ENCODE assay signal across 8 cellular contexts in the genomic region with DNA sequence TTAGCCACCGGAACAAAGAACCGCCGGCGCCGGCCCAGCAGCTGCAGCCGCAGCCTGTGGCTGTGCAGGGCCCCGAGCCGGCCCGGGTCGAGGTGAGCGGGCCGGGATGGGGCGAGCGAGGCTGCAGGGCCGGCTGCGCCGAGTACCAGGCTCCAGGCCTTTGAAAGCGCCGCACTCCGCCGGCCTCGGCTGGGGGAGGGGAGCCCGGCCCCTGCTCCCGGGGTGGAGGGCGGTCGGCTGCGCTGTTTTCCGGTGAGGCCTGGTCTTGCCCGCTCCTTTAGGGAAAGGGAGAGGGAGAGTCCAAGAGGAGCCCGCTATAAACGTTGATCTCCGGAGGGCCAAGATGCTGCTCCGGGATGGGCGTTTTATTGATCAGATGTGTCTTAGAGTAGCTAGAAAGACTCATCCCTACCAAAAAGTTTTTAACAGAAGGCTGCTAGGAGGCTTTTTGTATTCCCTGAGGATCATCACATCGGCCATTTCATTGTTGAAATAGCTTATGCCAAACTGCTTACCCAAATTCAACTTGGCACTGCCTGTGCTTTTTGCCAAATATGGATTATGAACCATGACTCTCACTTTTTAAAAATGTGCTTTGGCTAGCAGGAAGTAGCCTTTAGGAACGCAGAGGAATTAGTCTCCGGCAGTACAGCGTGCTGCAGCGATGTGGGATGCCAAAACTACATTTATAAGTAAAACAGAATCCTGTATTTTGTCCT. TPM values are rescaled to one million over a fixed set of nuclear protein-coding genes. Genes with fewer than 3 reads are reported as not detected.
DNase-seq lines count a peak whose midpoint lies in the region; ATAC-seq and TF ChIP-seq lines count a peak whose summit lies in the region.

No MANE protein-coding gene starts in this region.

- no peaks in the 10 kb centered on the region for H3K27me3 ChIP-seq in thyroid gland

- 0 to 1% methylated on average over 12 to 24 of the region's 39 CpGs for WGBS in thyroid gland, 2 donors

- no peak for TF ChIP-seq POLR2A in thyroid gland (IDR thresholded peaks at IDR 0.05)

- peaks cover 22 to 32% of the 10 kb centered on the region in 2 donors for H3K4me1 ChIP-seq in thyroid gland

- H3K36me3 ChIP-seq in thyroid gland: no peaks in the 10 kb centered on the region

- peak overlapping the region; percentile 89 to 100 (median 89) for H3K4me3 ChIP-seq in thyroid gland (replicated peaks in 1 of 3)

- H3K9me3 ChIP-seq in thyroid gland: no peaks in the 10 kb centered on the region

- intact Hi-C loops in thyroid gland (cut with DNase I): no loop called here

- H3K27ac ChIP-seq in thyroid gland: peak overlapping the region; percentile 89 to 99 (median 96)

- DNase-seq in NCI-H510A treated with DMSO at 0.1 percent for 48 hours (lab: John Stamatoyannopoulos, UW) (peak; percentile 62), NCI-H510A (lab: John Stamatoyannopoulos, UW) (no peak), NCI-H146 treated with DMSO at 0.1 percent for 48 hours (lab: John Stamatoyannopoulos, UW; ENCODE audit: unreplicated experiment) (peak; percentile 35), activated T-cell treated with anti-CD3 and anti-CD28 coated beads for 48 hours (ENCODE audit: low read depth) (peak; percentile 27), myocyte (ENCODE audit: low read depth) (peak; percentile 63), thyroid gland (peak; percentile 69 to 71)

- ATAC-seq in HG02623 (IDR thresholded peaks at IDR 0.05; ENCODE audit: unreplicated experiment): peak; percentile 21
- ATAC-seq in esophagus mucosa: peak; percentile 40

- no peak for TF ChIP-seq CTCF in thyroid gland (IDR thresholded peaks at IDR 0.05)

RNA-seq across cellular contexts. Expression of a gene that starts 0.7 kb away (rescaled TPM):
- total RNA-seq in esophagus mucosa: 90.7 TPM
- 124 and 134 TPM in 2 replicates for total RNA-seq in myocyte
- polyA plus RNA-seq in myocyte (2012): 80.2 TPM
- total RNA-seq in thyroid gland: 100 to 1,000 TPM; 175 to 226 (median 189) TPM

RNA-seq across cellular contexts. Expression of a gene that starts 50.4 kb away (rescaled TPM):
- 52.8 TPM for total RNA-seq in esophagus mucosa
- 6.8 and 11.6 TPM in 2 replicates for total RNA-seq in myocyte
- 17.2 TPM for polyA plus RNA-seq in myocyte (2012)
- total RNA-seq in thyroid gland: 10 to 100 TPM in 1 of 4 donors, 1 to 10 TPM in 3; 2.7 to 12.0 (median 7.0) TPM
